ENCODE assay signal across 8 cellular contexts in the genomic region with DNA sequence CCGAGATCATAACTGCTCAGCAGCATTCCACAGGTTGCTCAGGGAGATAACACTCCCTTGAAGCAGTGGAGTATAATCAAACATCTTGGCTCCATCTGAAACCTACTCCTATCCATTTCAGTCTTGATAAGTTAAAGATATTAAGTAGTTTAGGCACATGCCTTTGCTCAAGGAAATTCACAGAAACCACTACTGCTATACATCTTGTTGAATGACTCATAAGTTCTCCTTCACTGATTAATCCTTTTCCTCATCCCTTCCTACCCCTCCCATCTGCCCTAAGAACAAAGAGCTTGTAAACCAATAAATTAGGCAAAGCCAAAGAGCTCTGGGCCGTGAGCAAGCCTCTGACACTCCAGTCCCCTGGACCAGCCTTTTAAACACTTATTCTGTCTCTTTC.
DNase-seq lines count a peak whose midpoint lies in the region; FAIRE-seq and TF ChIP-seq lines count a peak whose summit lies in the region.
"Not testable (repeated sequence)": the region's sequence is repeated elsewhere in the genome, so short reads cannot be mapped to it uniquely, and the experiment has no call there.

No MANE protein-coding gene starts in this region.

- not testable (repeated sequence) for H3K9ac ChIP-seq in astrocyte (ENCODE audit: low read length)

- H3K27ac Mint-ChIP-seq in astrocyte (ENCODE audit: unreplicated experiment): not testable (repeated sequence)

- not testable (repeated sequence) for H3K4me1 ChIP-seq in A673 (ENCODE audit: insufficient read depth, low read length, poor library complexity, severe bottlenecking); HEK293 (ENCODE audit: control insufficient read depth, insufficient read depth, low read length); astrocyte (ENCODE audit: insufficient read depth, low read length); esophagus (ENCODE audit: control insufficient read depth in 2 of 2, insufficient read depth in 2 of 2, low read length in 1 of 2)

- FAIRE-seq in astrocyte (lab: Jason Lieb, UNC): not testable (repeated sequence)

- 40 to 44% methylated on average over 2 of the region's 2 CpGs for WGBS in esophagus, 2 donors

- not testable (repeated sequence) for H3K27me3 Mint-ChIP-seq in astrocyte (ENCODE audit: low read depth, unreplicated experiment)

- H3K79me2 ChIP-seq in astrocyte (ENCODE audit: insufficient read depth, low read length): not testable (repeated sequence)

- CTCF ChIA-PET in A673 (lab: Charles Lee); HEK293 (lab: Yijun Ruan, JAX): not testable (repeated sequence)

- not testable (repeated sequence) for BruUV-seq in A673 (replicated peaks; lab: Mats Ljungman, UMichigan)

- not testable (repeated sequence) for H3K27ac ChIP-seq in A673 (ENCODE audit: low read depth, low read length, poor library complexity, severe bottlenecking); HEK293 (ENCODE audit: extremely low read depth, low read depth, low read length); astrocyte (ENCODE audit: low read depth, low read length)
- H3K27ac ChIP-seq in esophagus (ENCODE audit: low read depth in 2 of 2, low read length in 1 of 2): peak overlapping the region; percentile 26 to 54

- H3K4me1 Mint-ChIP-seq in astrocyte (ENCODE audit: low read depth, unreplicated experiment): not testable (repeated sequence)

- POLR2A ChIA-PET in A673 (lab: Charles Lee; ENCODE audit: low non-redundant PET); HEK293 (lab: Yijun Ruan, JAX): not testable (repeated sequence)

- H3K4me3 ChIP-seq in A673 (ENCODE audit: low read depth, low read length, poor library complexity, severe bottlenecking); HEK293 (ENCODE audit: low read depth, low read length); astrocyte (ENCODE audit: insufficient read depth, low read depth, low read length); esophagus (ENCODE audit: low read depth in 1 of 2, low read length in 2 of 2); foreskin fibroblast (ENCODE audit: low read depth in 1 of 2, low read length in 2 of 2): not testable (repeated sequence)

- peaks cover 21% of the 10 kb centered on the region for H3K9me3 Mint-ChIP-seq in astrocyte (ENCODE audit: unreplicated experiment)

- intact Hi-C loops in A673 (cut with micrococcal nuclease; ENCODE audit: unreplicated experiment): not testable (repeated sequence)

- not testable (repeated sequence) for H2AFZ ChIP-seq in astrocyte (ENCODE audit: low read depth, low read length)

- TF ChIP-seq CTCF in A673 (conservative IDR thresholded peaks at IDR 0.05; ENCODE audit: low read depth, low read length); HEK293 (tag by site-specific recombination; IDR thresholded peaks at IDR 0.05); astrocyte (IDR thresholded peaks at IDR 0.05; ENCODE audit: insufficient read depth, low read depth, low read length); foreskin fibroblast (IDR thresholded peaks at IDR 0.05; ENCODE audit: low read depth, low read length): not testable (repeated sequence)

- H3K4me3 Mint-ChIP-seq in astrocyte (ENCODE audit: unreplicated experiment): not testable (repeated sequence)

- not testable (repeated sequence) for H3K4me2 ChIP-seq in astrocyte (ENCODE audit: low read length)

- peaks cover 13% of the 10 kb centered on the region for H3K9me3 ChIP-seq in A673 (ENCODE audit: low read depth, low read length, poor library complexity, severe bottlenecking)
- not testable (repeated sequence) for H3K9me3 ChIP-seq in HEK293 (ENCODE audit: control insufficient read depth, insufficient read depth, low read depth, low read length); astrocyte (ENCODE audit: insufficient read depth, low read depth, low read length); esophagus (ENCODE audit: control insufficient read depth in 2 of 2, insufficient read depth in 1 of 2, low read depth in 1 of 2, low read length in 1 of 2)

- not testable (repeated sequence) for H4K20me1 ChIP-seq in astrocyte (ENCODE audit: insufficient read depth, low read length)

- DNase-seq in A673 (ENCODE audit: low spot score) (peak; percentile 15), EH (ENCODE audit: low read depth) (peak; percentile 70), M059J (ENCODE audit: low read depth) (peak; percentile 13), astrocyte (ENCODE audit: low read depth) (peak; percentile 34), foreskin fibroblast (peak; percentile 46 to 65), non-pigmented ciliary epithelial cell (ENCODE audit: low read depth) (peak; percentile 19)

- H3K36me3 ChIP-seq in A673 (ENCODE audit: insufficient read depth, low read length, poor library complexity, severe bottlenecking); HEK293 (ENCODE audit: control insufficient read depth in 2 of 2, insufficient read depth in 1 of 2, low read length in 2 of 2); astrocyte (ENCODE audit: insufficient read depth, low read length); esophagus (ENCODE audit: control insufficient read depth in 2 of 2, insufficient read depth in 2 of 2, low read length in 1 of 2): not testable (repeated sequence)

- H3K27me3 ChIP-seq in A673 (replicated peaks; ENCODE audit: insufficient read depth, low read depth, low read length, poor library complexity); astrocyte (ENCODE audit: insufficient read depth, low read length); esophagus (ENCODE audit: control insufficient read depth in 1 of 2, insufficient read depth in 2 of 2, low read length in 2 of 2): not testable (repeated sequence)

- not testable (repeated sequence) for H3K36me3 Mint-ChIP-seq in astrocyte (ENCODE audit: low read depth, unreplicated experiment)

TF ChIP-seq in HEK293, 187 proteins besides CTCF, POLR2A, EP300 and RAD21:
- 0 out of 2 replicates have a peak, but pooled peaks have one; percentile 15 for TF ChIP-seq SCRT2 (tag by site-specific recombination; IDR thresholded peaks at IDR 0.05)

Comparison
In these comparisons a context has a peak if more than half of its experiments do, and no peak if none do; other contexts are left out.
1. DNase-seq: peak in every context shown above with its lines; median percentile 70 in EH; 56 in foreskin fibroblast; 34 in astrocyte; 19 in non-pigmented ciliary epithelial cell; 15 in A673; 13 in M059J.